ENCODE assay signal across 10 cellular contexts in genomic region chr17:7916799-7917198, GRCh38. TPM values are rescaled to one million over a fixed set of nuclear protein-coding genes. Genes with fewer than 3 reads are reported as not detected.
DNase-seq lines count a peak whose midpoint lies in the region; ATAC-seq and TF ChIP-seq lines count a peak whose summit lies in the region.
"Had no signal": no experiment of that assay in that cellular context is flagged by ENCODE, and none has a peak within 500 bp of the region (broad histone marks: within the 10 kb centered on the region; RNA-seq: fewer than 3 reads in every experiment).

No MANE protein-coding gene starts in this region.

- peak overlapping the region; percentile 97 for H3K27ac ChIP-seq in suprapubic skin

- peak overlapping the region; percentile 63 for H3K4me3 ChIP-seq in suprapubic skin
- H3K4me3 ChIP-seq in lower leg skin (ENCODE audit: low read depth, poor library complexity, severe bottlenecking): no peak overlapping the region

- intact Hi-C loops in activated CD4-positive, alpha-beta T cell treated with anti-CD3 and anti-CD28 coated beads, Interleukin-2, amount 10 ng/mL, durations not matched to agents 24 days and 14 days (cut with micrococcal nuclease): loop anchor here (10.0 kb wide), 1 partner anchor 198 kb away; the partner anchor contains the start of gene ALOXE3
- intact Hi-C loops in lower leg skin (cut with DNase I; ENCODE audit: low total_unique reads): no loop called here

- TF ChIP-seq CTCF in suprapubic skin (IDR thresholded peaks at IDR 0.05) (no peak), lower leg skin (IDR thresholded peaks at IDR 0.05) (no peak)

- DNase-seq in activated CD4-positive, alpha-beta T cell treated with anti-CD3 and anti-CD28 coated beads, Interleukin-2, amount 10 ng/mL, durations not matched to agents 24 days and 14 days: peak; percentile 70
- no peak for DNase-seq in activated CD4-positive, alpha-beta T cell treated with anti-CD3 and anti-CD28 coated beads for 4 hours
- DNase-seq in activated naive CD4-positive, alpha-beta T cell treated with anti-CD3 and anti-CD28 coated beads, Interleukin-2, amount 50 U/mL, for 72 hours (ENCODE audit: low spot score in 2 of 2): no peak
- DNase-seq in immature natural killer cell (no peak), suprapubic skin (ENCODE audit: low spot score in 2 of 2) (no peak), SKM-1 treated with dmso at 0.1 percent for 144 hours (lab: John Stamatoyannopoulos, UW; ENCODE audit: unreplicated experiment) (no peak), NCI-H2171 (lab: John Stamatoyannopoulos, UW) (no peak), lower leg skin (ENCODE audit: low spot score in 2 of 2) (no peak)
- DNase-seq: AML-193, cortex of kidney had no signal

- ATAC-seq in activated naive CD4-positive, alpha-beta T cell treated with anti-CD3 and anti-CD28 coated beads, Interleukin-2, amount 50 U/mL, for 72 hours: no peak

- TF ChIP-seq EP300 in suprapubic skin (IDR thresholded peaks at IDR 0.05): no peak

- WGBS in suprapubic skin: 56% methylated on average over 2 of the region's 2 CpGs
- 13 to 61% methylated on average over 2 of the region's 2 CpGs for WGBS in lower leg skin, 2 donors

- no peaks in the 10 kb centered on the region for H3K27me3 ChIP-seq in suprapubic skin

- H3K9me3 Mint-ChIP-seq in activated CD4-positive, alpha-beta T cell treated with anti-CD3 and anti-CD28 coated beads, Interleukin-2, amount 10 ng/mL, durations not matched to agents 24 days and 14 days: no peaks in the 10 kb centered on the region
- no peaks in the 10 kb centered on the region for H3K9me3 Mint-ChIP-seq in activated naive CD4-positive, alpha-beta T cell treated with anti-CD3 and anti-CD28 coated beads, Interleukin-2, amount 50 U/mL, for 72 hours
- no peaks in the 10 kb centered on the region for H3K9me3 Mint-ChIP-seq in immature natural killer cell

- TF ChIP-seq POLR2A in suprapubic skin (IDR thresholded peaks at IDR 0.05) (no peak), lower leg skin (IDR thresholded peaks at IDR 0.05) (no peak)

- peaks cover 30% of the 10 kb centered on the region for H3K4me1 Mint-ChIP-seq in activated CD4-positive, alpha-beta T cell treated with anti-CD3 and anti-CD28 coated beads, Interleukin-2, amount 10 ng/mL, durations not matched to agents 24 days and 14 days
- H3K4me1 Mint-ChIP-seq in immature natural killer cell: peaks cover 28 to 37% of the 10 kb centered on the region in 2 donors

- H3K27ac Mint-ChIP-seq in activated CD4-positive, alpha-beta T cell treated with anti-CD3 and anti-CD28 coated beads, Interleukin-2, amount 10 ng/mL, durations not matched to agents 24 days and 14 days: peak overlapping the region; percentile 79
- peak overlapping the region; percentile 88 to 91 for H3K27ac Mint-ChIP-seq in activated naive CD4-positive, alpha-beta T cell treated with anti-CD3 and anti-CD28 coated beads, Interleukin-2, amount 50 U/mL, for 72 hours
- H3K27ac Mint-ChIP-seq in immature natural killer cell: peak overlapping the region; percentile 33 to 84 (median 73)

- peak overlapping the region; percentile 97 for H3K4me3 Mint-ChIP-seq in activated CD4-positive, alpha-beta T cell treated with anti-CD3 and anti-CD28 coated beads, Interleukin-2, amount 10 ng/mL, durations not matched to agents 24 days and 14 days
- H3K4me3 Mint-ChIP-seq in immature natural killer cell: peak overlapping the region; percentile 77 to 87 (median 79)

- H3K27me3 Mint-ChIP-seq in activated CD4-positive, alpha-beta T cell treated with anti-CD3 and anti-CD28 coated beads, Interleukin-2, amount 10 ng/mL, durations not matched to agents 24 days and 14 days: no peaks in the 10 kb centered on the region
- peaks cover 2 to 13% (median 4%) of the 10 kb centered on the region in 3 donors for H3K27me3 Mint-ChIP-seq in immature natural killer cell (ENCODE audit: low read depth in 3 of 3)

- peaks cover 37% of the 10 kb centered on the region for H3K4me1 ChIP-seq in suprapubic skin

- peaks cover 18% of the 10 kb centered on the region for H3K36me3 Mint-ChIP-seq in activated CD4-positive, alpha-beta T cell treated with anti-CD3 and anti-CD28 coated beads, Interleukin-2, amount 10 ng/mL, durations not matched to agents 24 days and 14 days (ENCODE audit: low read depth)
- H3K36me3 Mint-ChIP-seq in activated naive CD4-positive, alpha-beta T cell treated with anti-CD3 and anti-CD28 coated beads, Interleukin-2, amount 50 U/mL, for 72 hours: peaks cover 12 to 18% of the 10 kb centered on the region in 2 donors
- no peaks in the 10 kb centered on the region for H3K36me3 Mint-ChIP-seq in immature natural killer cell

- H3K36me3 ChIP-seq in suprapubic skin: peaks cover 5% of the 10 kb centered on the region

- H3K9me3 ChIP-seq in suprapubic skin: no peaks in the 10 kb centered on the region

RNA-seq across cellular contexts. Expression of gene RNF227, which starts 0.7 kb away (rescaled TPM):
- 6.2 and 6.5 TPM in 2 replicates for total RNA-seq in activated CD4-positive, alpha-beta T cell treated with anti-CD3 and anti-CD28 coated beads, Interleukin-2, amount 10 ng/mL, durations not matched to agents 24 days and 14 days
- 1 to 10 TPM; 4.8 to 5.3 TPM for total RNA-seq in activated naive CD4-positive, alpha-beta T cell treated with anti-CD3 and anti-CD28 coated beads, Interleukin-2, amount 50 U/mL, for 72 hours
- 1 to 10 TPM; 1.9 to 3.3 (median 2.7) TPM for polyA plus RNA-seq in immature natural killer cell
- total RNA-seq in suprapubic skin: 10 to 100 TPM; 51.1 to 66.3 (median 57.3) TPM
- total RNA-seq in lower leg skin: 100 to 1,000 TPM; 111 to 202 (median 172) TPM

RNA-seq across cellular contexts. Expression of gene KCNAB3, which starts 12.9 kb away (rescaled TPM):
- total RNA-seq in activated CD4-positive, alpha-beta T cell treated with anti-CD3 and anti-CD28 coated beads, Interleukin-2, amount 10 ng/mL, durations not matched to agents 24 days and 14 days: 9.7 and 12.8 TPM in 2 replicates
- 10 to 100 TPM in 1 of 2 donors, 1 to 10 TPM in 1; 5.4 to 10.9 TPM for total RNA-seq in activated naive CD4-positive, alpha-beta T cell treated with anti-CD3 and anti-CD28 coated beads, Interleukin-2, amount 50 U/mL, for 72 hours
- polyA plus RNA-seq in immature natural killer cell: under 1 TPM in 2 of 3 donors, not detected in 1; 0.15 to 0.26 TPM
- total RNA-seq in suprapubic skin (1 to 10 TPM in 3 of 4 donors, not detected in 1; 1.9 to 7.5 (median 2.4) TPM), lower leg skin (under 1 TPM; 0.10 to 0.49 (median 0.24) TPM)

RNA-seq across cellular contexts. Expression of gene TRAPPC1, which starts 14.9 kb away (rescaled TPM):
- total RNA-seq in activated CD4-positive, alpha-beta T cell treated with anti-CD3 and anti-CD28 coated beads, Interleukin-2, amount 10 ng/mL, durations not matched to agents 24 days and 14 days: 150 and 159 TPM in 2 replicates
- total RNA-seq in activated naive CD4-positive, alpha-beta T cell treated with anti-CD3 and anti-CD28 coated beads, Interleukin-2, amount 50 U/mL, for 72 hours: 100 to 1,000 TPM; 190 to 195 TPM
- polyA plus RNA-seq in immature natural killer cell: 100 to 1,000 TPM; 233 to 379 (median 288) TPM
- total RNA-seq in suprapubic skin: 10 to 100 TPM; 39.4 to 64.1 (median 46.2) TPM
- total RNA-seq in lower leg skin: 10 to 100 TPM; 39.8 to 62.5 (median 52.2) TPM

RNA-seq across cellular contexts. Expression of gene CNTROB, which starts 15.2 kb away (rescaled TPM):
- total RNA-seq in activated CD4-positive, alpha-beta T cell treated with anti-CD3 and anti-CD28 coated beads, Interleukin-2, amount 10 ng/mL, durations not matched to agents 24 days and 14 days: 52.4 and 54.5 TPM in 2 replicates
- 100 to 1,000 TPM in 1 of 2 donors, 10 to 100 TPM in 1; 73.3 to 147 TPM for total RNA-seq in activated naive CD4-positive, alpha-beta T cell treated with anti-CD3 and anti-CD28 coated beads, Interleukin-2, amount 50 U/mL, for 72 hours
- polyA plus RNA-seq in immature natural killer cell: 10 to 100 TPM in 1 of 3 donors, 1 to 10 TPM in 2; 1.8 to 14.4 (median 8.3) TPM
- total RNA-seq in suprapubic skin (10 to 100 TPM; 23.7 to 57.0 (median 30.8) TPM), lower leg skin (10 to 100 TPM; 23.4 to 43.1 (median 27.0) TPM)

RNA-seq across cellular contexts. Expression of gene CHD3, which starts 28.2 kb away (rescaled TPM):
- 152 and 158 TPM in 2 replicates for total RNA-seq in activated CD4-positive, alpha-beta T cell treated with anti-CD3 and anti-CD28 coated beads, Interleukin-2, amount 10 ng/mL, durations not matched to agents 24 days and 14 days
- 100 to 1,000 TPM; 182 to 212 TPM for total RNA-seq in activated naive CD4-positive, alpha-beta T cell treated with anti-CD3 and anti-CD28 coated beads, Interleukin-2, amount 50 U/mL, for 72 hours
- 10 to 100 TPM in 1 of 3 donors, 1 to 10 TPM in 1, under 1 TPM in 1; 0.72 to 19.6 (median 3.5) TPM for polyA plus RNA-seq in immature natural killer cell
- 10 to 100 TPM; 42.1 to 76.0 (median 67.7) TPM for total RNA-seq in suprapubic skin
- total RNA-seq in lower leg skin: 10 to 100 TPM; 36.8 to 71.1 (median 54.8) TPM
